ENCODE assay signal across 22 cellular contexts in genomic region chr16:25523183-25523582, GRCh38.
DNase-seq lines count a peak whose midpoint lies in the region; TF ChIP-seq lines count a peak whose summit lies in the region.
"Had no signal": no experiment of that assay in that cellular context is flagged by ENCODE, and none has a peak within 500 bp of the region (broad histone marks: within the 10 kb centered on the region; RNA-seq: fewer than 3 reads in every experiment).

No MANE protein-coding gene starts in this region.

- H3K4me3 Mint-ChIP-seq in neural crest cell = no peak overlapping the region
- no peak overlapping the region for H3K4me3 Mint-ChIP-seq in osteocyte (ENCODE audit: unreplicated experiment)
- H3K4me3 Mint-ChIP-seq: CD4-positive, CD25-positive, alpha-beta regulatory T cell; CD8-positive, alpha-beta memory T cell had no signal

- peak; percentile 38 for DNase-seq in SW480 (ENCODE audit: low spot score)
- DNase-seq in iPS DF 19.7 (ENCODE audit: low read depth, low spot score) = peak; percentile 47
- DNase-seq in neural crest cell (ENCODE audit: low read depth, low spot score) = no peak
- no peak for DNase-seq in foreskin fibroblast
- DNase-seq in kidney glomerular epithelial cell (lab: John Stamatoyannopoulos, UW) = no peak
- no peak for DNase-seq in osteocyte (ENCODE audit: extremely low spot score, unreplicated experiment)
- no peak for DNase-seq in LoVo (ENCODE audit: low spot score)
- DNase-seq: ACHN; BE2C; C1 segment of cervical spinal cord; CD4-positive, CD25-positive, alpha-beta regulatory T cell; CD8-positive, alpha-beta memory T cell; COR-L47; DMS 273 treated with DMSO at 0.1 percent for 48 hours; DMS53; DND-41; GDM1; GOT3 had no signal

- H3K27me3 Mint-ChIP-seq in neural crest cell (ENCODE audit: low read depth) (peaks cover 2% of the 10 kb centered on the region), osteocyte (ENCODE audit: unreplicated experiment) (no peaks in the 10 kb centered on the region)

- CTCF ChIA-PET in HEK293 (lab: Yijun Ruan, JAX) = no interaction called here

- no peaks in the 10 kb centered on the region for H3K9me3 ChIP-seq in HEK293 (ENCODE audit: control insufficient read depth, insufficient read depth, low read depth, low read length)
- H3K9me3 ChIP-seq: BE2C, HAP-1 had no signal

- peak overlapping the region; percentile 16 for H3K27ac Mint-ChIP-seq in neural crest cell (ENCODE audit: unreplicated experiment)
- no peak overlapping the region for H3K27ac Mint-ChIP-seq in osteocyte (ENCODE audit: unreplicated experiment)
- H3K27ac Mint-ChIP-seq: CD4-positive, CD25-positive, alpha-beta regulatory T cell; CD8-positive, alpha-beta memory T cell had no signal

- H3K36me3 Mint-ChIP-seq in neural crest cell (ENCODE audit: low read depth) = no peaks in the 10 kb centered on the region
- no peaks in the 10 kb centered on the region for H3K36me3 Mint-ChIP-seq in osteocyte (ENCODE audit: unreplicated experiment)
- H3K36me3 Mint-ChIP-seq: CD4-positive, CD25-positive, alpha-beta regulatory T cell; CD8-positive, alpha-beta memory T cell had no signal

- no peaks in the 10 kb centered on the region for H3K9me3 Mint-ChIP-seq in neural crest cell
- H3K9me3 Mint-ChIP-seq in osteocyte (ENCODE audit: unreplicated experiment) = no peaks in the 10 kb centered on the region
- H3K9me3 Mint-ChIP-seq: CD8-positive, alpha-beta memory T cell had no signal

- no peaks in the 10 kb centered on the region for H3K36me3 ChIP-seq in HEK293 (ENCODE audit: control insufficient read depth in 2 of 2, insufficient read depth in 1 of 2, low read length in 2 of 2)
- H3K36me3 ChIP-seq: BE2C, HAP-1 had no signal

- H3K4me3 ChIP-seq in HEK293 (ENCODE audit: low read depth, low read length) (no peak overlapping the region), foreskin fibroblast (ENCODE audit: low read depth in 1 of 2, low read length in 2 of 2) (no peak overlapping the region)
- H3K4me3 ChIP-seq: HAP-1, K562 had no signal

- POLR2A ChIA-PET in HEK293 (lab: Yijun Ruan, JAX) = no interaction called here

- H3K4me1 Mint-ChIP-seq in neural crest cell (no peaks in the 10 kb centered on the region), osteocyte (ENCODE audit: unreplicated experiment) (no peaks in the 10 kb centered on the region)
- H3K4me1 Mint-ChIP-seq: CD4-positive, CD25-positive, alpha-beta regulatory T cell; CD8-positive, alpha-beta memory T cell had no signal

- no peak overlapping the region for H3K27ac ChIP-seq in HEK293 (ENCODE audit: extremely low read depth, low read depth, low read length)
- H3K27ac ChIP-seq: HL-60 had no signal

- no peaks in the 10 kb centered on the region for H3K4me1 ChIP-seq in HEK293 (ENCODE audit: control insufficient read depth, insufficient read depth, low read length)
- H3K4me1 ChIP-seq: BE2C, HAP-1 had no signal

- TF ChIP-seq CTCF in HEK293 (tag by site-specific recombination; IDR thresholded peaks at IDR 0.05) (no peak), neural crest cell (conservative IDR thresholded peaks at IDR 0.05) (no peak), foreskin fibroblast (IDR thresholded peaks at IDR 0.05; ENCODE audit: low read depth, low read length) (no peak), osteocyte (IDR thresholded peaks at IDR 0.05) (no peak)

TF ChIP-seq in HEK293, 187 proteins besides CTCF, POLR2A, EP300 and RAD21:
- TF ChIP-seq ZNF24 (tag by site-specific recombination; IDR thresholded peaks at IDR 0.05) (no peak), KLF10 (tag by site-specific recombination; IDR thresholded peaks at IDR 0.05) (no peak), ZSCAN23 (tag by site-specific recombination; IDR thresholded peaks at IDR 0.05) (no peak), SP3 (tag by site-specific recombination; IDR thresholded peaks at IDR 0.05) (no peak), ZNF114 (tag by site-specific recombination; IDR thresholded peaks at IDR 0.05) (no peak), SCRT2 (tag by site-specific recombination; IDR thresholded peaks at IDR 0.05) (0 out of 2 replicates have a peak, but pooled peaks have one; percentile 28)

Comparison
In these comparisons a context has a peak if more than half of its experiments do, and no peak if none do; other contexts are left out.
1. DNase-seq: peak in SW480 (single experiment) and iPS DF 19.7 (single experiment); none in neural crest cell (single experiment), foreskin fibroblast (0 of 2), kidney glomerular epithelial cell (single experiment), osteocyte (single experiment) and LoVo (single experiment).